17 cellular contexts compared by ENCODE assay signal in genomic region chr17:64326030-64326419, GRCh38.
DNase-seq lines count a peak whose midpoint lies in the region; ATAC-seq and TF ChIP-seq lines count a peak whose summit lies in the region.
"Had no signal": no experiment of that assay in that cellular context is flagged by ENCODE, and none has a peak within 500 bp of the region (broad histone marks: within the 10 kb centered on the region; RNA-seq: fewer than 3 reads in every experiment).

No MANE protein-coding gene starts in this region.

- BruUV-seq in PC-3 (replicated peaks; lab: Mats Ljungman, UMichigan) = no TSS peak

- H3K4me1 ChIP-seq in ACC112 (ENCODE audit: control insufficient read depth, insufficient read depth, low read length, unreplicated experiment) = peaks cover 25% of the 10 kb centered on the region
- peaks cover 51% of the 10 kb centered on the region for H3K4me1 ChIP-seq in PC-3 (ENCODE audit: insufficient read depth, low read length)
- H3K4me1 ChIP-seq in esophagus muscularis mucosa = peaks cover 54 to 65% (median 61%) of the 10 kb centered on the region in 4 donors
- H3K4me1 ChIP-seq in trophoblast cell (ENCODE audit: control insufficient read depth in 1 of 2, insufficient read depth in 2 of 2, low read length in 2 of 2) = peaks cover 11 to 12% of the 10 kb centered on the region in 2 experiments
- peaks cover 5% of the 10 kb centered on the region for H3K4me1 ChIP-seq in smooth muscle cell (ENCODE audit: low read depth)

- H3K4me3 ChIP-seq in ACC112 (ENCODE audit: low read depth, low read length) (no peak overlapping the region), PC-3 (ENCODE audit: low read length) (no peak overlapping the region), esophagus muscularis mucosa (no peak overlapping the region), trophoblast cell (ENCODE audit: low read depth, low read length) (no peak overlapping the region), smooth muscle cell (no peak overlapping the region)
- H3K4me3 ChIP-seq: Peyer's patch, tibial nerve had no signal

- TF ChIP-seq POLR2A in esophagus muscularis mucosa (IDR thresholded peaks at IDR 0.05; ENCODE audit: low read depth) = no peak

- H4K12ac ChIP-seq in trophoblast cell (ENCODE audit: low read depth, low read length) = no peak overlapping the region

- H2BK12ac ChIP-seq in trophoblast cell (ENCODE audit: low read length) = no peak overlapping the region

- peak overlapping the region; percentile 33 for H3K4me2 ChIP-seq in PC-3 (ENCODE audit: low read length)
- no peak overlapping the region for H3K4me2 ChIP-seq in trophoblast cell (ENCODE audit: low read length)
- H3K4me2 ChIP-seq in smooth muscle cell = no peak overlapping the region

- H3F3A ChIP-seq in PC-3 (ENCODE audit: low read length, unreplicated experiment) = peaks cover 6% of the 10 kb centered on the region
- H3F3A ChIP-seq in smooth muscle cell (ENCODE audit: low read depth) = no peaks in the 10 kb centered on the region

- DNase-seq in PC-3 = no peak
- no peak for DNase-seq in esophagus muscularis mucosa (ENCODE audit: extremely low spot score)
- DNase-seq in trophoblast cell = no peak
- DNase-seq in smooth muscle cell (lab: John Stamatoyannopoulos, UW; ENCODE audit: unreplicated experiment) = no peak
- no peak for DNase-seq in NCI-H1417 treated with DMSO at 0.1 percent for 48 hours (lab: John Stamatoyannopoulos, UW)
- DNase-seq in posterior vena cava (ENCODE audit: low spot score) = no peak
- DNase-seq: activated naive CD4-positive, alpha-beta T cell; brain microvascular endothelial cell; effector memory CD8-positive, alpha-beta T cell; NCI-H1930; NCI-H524 had no signal

- no peak overlapping the region for H2AK5ac ChIP-seq in trophoblast cell (ENCODE audit: low read length)

- H3K18ac ChIP-seq in trophoblast cell (ENCODE audit: low read length) = no peak overlapping the region

- no peak overlapping the region for H2BK5ac ChIP-seq in trophoblast cell (ENCODE audit: low read depth, low read length, poor library complexity)

- H3K27me3 ChIP-seq in ACC112 (ENCODE audit: insufficient read depth, low read length) (no peaks in the 10 kb centered on the region), PC-3 (ENCODE audit: low read length) (no peaks in the 10 kb centered on the region), esophagus muscularis mucosa (no peaks in the 10 kb centered on the region), trophoblast cell (ENCODE audit: insufficient read depth, low read length) (no peaks in the 10 kb centered on the region), smooth muscle cell (ENCODE audit: low read depth) (peaks cover 4% of the 10 kb centered on the region)
- H3K27me3 ChIP-seq: brain microvascular endothelial cell, Peyer's patch, tibial nerve had no signal

- H2AFZ ChIP-seq in ACC112 (ENCODE audit: low read length, unreplicated experiment) (no peak overlapping the region), PC-3 (ENCODE audit: low read length) (peak overlapping the region; percentile 21; the same call in 1 of the 2 replicates), trophoblast cell (ENCODE audit: insufficient read depth, low read length, poor library complexity) (peak overlapping the region; percentile 3), smooth muscle cell (ENCODE audit: low read depth) (no peak overlapping the region)
- H2AFZ ChIP-seq: parathyroid adenoma had no signal

- H3K9me3 ChIP-seq in PC-3 (ENCODE audit: low read length) = no peaks in the 10 kb centered on the region
- H3K9me3 ChIP-seq in esophagus muscularis mucosa = no peaks in the 10 kb centered on the region
- no peaks in the 10 kb centered on the region for H3K9me3 ChIP-seq in trophoblast cell (ENCODE audit: insufficient read depth, low read depth, low read length)
- H3K9me3 ChIP-seq in smooth muscle cell (replicated peaks; ENCODE audit: low read depth) = no peaks in the 10 kb centered on the region
- H3K9me3 ChIP-seq: Peyer's patch, tibial nerve had no signal

- peaks cover 9% of the 10 kb centered on the region for H3K79me1 ChIP-seq in trophoblast cell (ENCODE audit: low read length)

- intact Hi-C loops in PC-3 (cut with micrococcal nuclease) (loop anchor here (2.0 kb wide), 1 partner anchor 37 kb away; no protein-coding TSS in a partner anchor), esophagus muscularis mucosa (cut with DNase I) (no loop called here), posterior vena cava (cut with DNase I) (no loop called here)

- H3K36me3 ChIP-seq in ACC112 (ENCODE audit: insufficient read depth, low read length) = no peaks in the 10 kb centered on the region
- H3K36me3 ChIP-seq in PC-3 (ENCODE audit: low read depth, low read length) = 0 out of 2 replicates have a peak, but pooled peaks cover 3% of the 10 kb centered on the region
- peaks cover 0 to 62% (median 2%) of the 10 kb centered on the region in 4 donors for H3K36me3 ChIP-seq in esophagus muscularis mucosa
- no peaks in the 10 kb centered on the region for H3K36me3 ChIP-seq in trophoblast cell (ENCODE audit: control insufficient read depth in 1 of 2, insufficient read depth in 2 of 2, low read length in 2 of 2)
- no peaks in the 10 kb centered on the region for H3K36me3 ChIP-seq in smooth muscle cell (ENCODE audit: low read depth)
- H3K36me3 ChIP-seq: brain microvascular endothelial cell, Peyer's patch, tibial nerve had no signal

- no peak overlapping the region for H3K4ac ChIP-seq in trophoblast cell (ENCODE audit: low read depth, low read length)

- no peaks in the 10 kb centered on the region for H3K9me2 ChIP-seq in PC-3 (replicated peaks; ENCODE audit: low read length)

- H4K20me1 ChIP-seq in PC-3 (ENCODE audit: low read length) = no peaks in the 10 kb centered on the region
- H4K20me1 ChIP-seq in smooth muscle cell (ENCODE audit: low read depth) = no peaks in the 10 kb centered on the region

- no peak overlapping the region for H3K14ac ChIP-seq in trophoblast cell (ENCODE audit: low read length)

- H4K91ac ChIP-seq in trophoblast cell (ENCODE audit: low read depth, low read length) = no peak overlapping the region

- CTCF ChIA-PET in PC-3 (lab: Charles Lee) = no interaction called here

- H4K8ac ChIP-seq in trophoblast cell (ENCODE audit: low read depth, low read length) = no peak overlapping the region

- peak overlapping the region; percentile 80 for H3K9ac ChIP-seq in PC-3 (ENCODE audit: low read length)
- H3K9ac ChIP-seq in trophoblast cell (ENCODE audit: low read length) = no peak overlapping the region
- no peak overlapping the region for H3K9ac ChIP-seq in smooth muscle cell (ENCODE audit: low read depth)
- H3K9ac ChIP-seq: parathyroid adenoma had no signal

- no peak overlapping the region for H2BK120ac ChIP-seq in trophoblast cell (ENCODE audit: insufficient read depth, low read length, poor library complexity)

- TF ChIP-seq EP300 in esophagus muscularis mucosa (IDR thresholded peaks at IDR 0.05) = no peak

- no peak overlapping the region for H3K23ac ChIP-seq in trophoblast cell (ENCODE audit: low read length)

- POLR2A ChIA-PET in PC-3 (lab: Charles Lee; ENCODE audit: unreplicated experiment) = no interaction called here

- H3K79me2 ChIP-seq in ACC112 (ENCODE audit: control insufficient read depth, insufficient read depth, low read length, unreplicated experiment) = no peaks in the 10 kb centered on the region
- no peaks in the 10 kb centered on the region for H3K79me2 ChIP-seq in PC-3 (ENCODE audit: low read length)
- H3K79me2 ChIP-seq in trophoblast cell (ENCODE audit: control insufficient read depth, insufficient read depth, low read length, poor library complexity) = no peaks in the 10 kb centered on the region
- no peaks in the 10 kb centered on the region for H3K79me2 ChIP-seq in smooth muscle cell (ENCODE audit: low read depth)
- H3K79me2 ChIP-seq: parathyroid adenoma had no signal

- WGBS in esophagus muscularis mucosa = no CpG with 5 or more reads among the region's 1 CpG
- no CpG with 5 or more reads among the region's 1 CpG for WGBS in trophoblast cell (ENCODE audit: extremely low coverage, insufficient coverage, insufficient read length)
- WGBS in smooth muscle cell (ENCODE audit: low lambda C conversion rate) = 85% methylated on average over 1 of the region's 1 CpG

- ATAC-seq in PC-3 (no peak), HG03095 (IDR thresholded peaks at IDR 0.05; ENCODE audit: unreplicated experiment) (no peak)
- ATAC-seq: effector memory CD8-positive, alpha-beta T cell; WTC11 had no signal

- peak overlapping the region; percentile 66 for H3K27ac ChIP-seq in ACC112 (ENCODE audit: low read depth, low read length)
- peak overlapping the region; percentile 97 for H3K27ac ChIP-seq in PC-3 (ENCODE audit: low read length)
- H3K27ac ChIP-seq in esophagus muscularis mucosa (replicated peaks in 1 of 4) = peak overlapping the region; percentile 72 to 83 (median 78)
- H3K27ac ChIP-seq in trophoblast cell (ENCODE audit: low read depth, low read length) = no peak overlapping the region
- no peak overlapping the region for H3K27ac ChIP-seq in smooth muscle cell (ENCODE audit: low read depth)
- H3K27ac ChIP-seq: brain microvascular endothelial cell had no signal

- TF ChIP-seq CTCF in PC-3 (conservative IDR thresholded peaks at IDR 0.05; ENCODE audit: low read depth, low read length) = no peak
- no peak for TF ChIP-seq CTCF in esophagus muscularis mucosa (IDR thresholded peaks at IDR 0.05)
- no peak for TF ChIP-seq CTCF in smooth muscle cell (IDR thresholded peaks at IDR 0.05; ENCODE audit: borderline replicate concordance, insufficient read depth, poor library complexity, severe bottlenecking)

Comparison
In these comparisons a context has a peak if more than half of its experiments do, and no peak if none do; other contexts are left out.
1. H2AFZ ChIP-seq: peak in PC-3 (single experiment) and trophoblast cell (single experiment); none in ACC112 (single experiment) and smooth muscle cell (single experiment).
2. H3K27ac ChIP-seq: peak in ACC112 (single experiment), PC-3 (single experiment) and esophagus muscularis mucosa (4 of 4); none in trophoblast cell (single experiment) and smooth muscle cell (single experiment).